In the genomic region with DNA sequence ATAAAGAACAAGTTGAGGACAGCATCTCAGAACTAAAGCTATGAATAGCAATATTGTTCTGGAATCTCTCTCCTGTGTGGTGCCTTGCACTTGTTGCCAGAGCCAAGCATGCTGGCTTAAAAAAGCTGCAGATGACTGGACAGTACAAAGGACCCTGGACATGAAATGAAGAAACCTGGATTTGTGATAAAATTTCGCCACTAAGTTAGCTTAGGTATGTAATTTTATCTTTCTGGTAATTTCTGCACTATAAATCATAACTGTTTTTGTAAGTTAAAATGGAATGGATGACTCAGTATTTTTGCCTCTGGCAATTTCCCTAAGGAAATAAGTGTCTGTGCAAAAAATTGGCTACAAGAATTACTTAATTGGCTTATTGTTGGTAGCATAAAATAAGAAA, we compare ENCODE assay signal across 11 cellular contexts.
DNase-seq lines count a peak whose midpoint lies in the region; ATAC-seq and TF ChIP-seq lines count a peak whose summit lies in the region.
"Had no signal": no experiment of that assay in that cellular context is flagged by ENCODE, and none has a peak within 500 bp of the region (broad histone marks: within the 10 kb centered on the region; RNA-seq: fewer than 3 reads in every experiment).

No MANE protein-coding gene starts in this region.

- H3K9me3 ChIP-seq in right cardiac atrium (ENCODE audit: control insufficient read depth, low read length) (no peaks in the 10 kb centered on the region), thoracic aorta (peaks cover 5% of the 10 kb centered on the region)

- intact Hi-C loops in right cardiac atrium (cut with DNase I): no loop called here

- H3K4me1 Mint-ChIP-seq in chondrocyte (ENCODE audit: low read depth): peaks cover 39% of the 10 kb centered on the region

- 28% methylated on average over 1 of the region's 1 CpG for WGBS in right cardiac atrium

- DNase-seq in NCI-H226 (peak; percentile 70), chondrocyte (ENCODE audit: low spot score) (no peak), right cardiac atrium (peak in 1 of 3 donors; percentile 41), thoracic aorta (ENCODE audit: low spot score) (no peak), activated gamma-delta T cell (lab: John Stamatoyannopoulos, UW) (no peak), mucosa of gallbladder (ENCODE audit: low spot score) (no peak)
- no peak for DNase-seq in activated CD4-positive, alpha-beta T cell treated with anti-CD3 and anti-CD28 coated beads for 1 hour
- DNase-seq: activated T-cell treated with anti-CD3 and anti-CD28 coated beads, Interleukin-2, amount 50 U/mL, for 1 hour; dorsolateral prefrontal cortex; Karpas-422 had no signal

- ATAC-seq in right cardiac atrium: peak; percentile 35 to 42
- ATAC-seq in thoracic aorta (ENCODE audit: insufficient number of reproducible peaks, low FRiP score, low read depth): no peak
- ATAC-seq in HG03342 (IDR thresholded peaks at IDR 0.05; ENCODE audit: unreplicated experiment): no peak

- H3K27me3 Mint-ChIP-seq in chondrocyte (ENCODE audit: low read depth): no peaks in the 10 kb centered on the region

- H3K4me3 Mint-ChIP-seq in chondrocyte (ENCODE audit: unreplicated experiment): no peak overlapping the region

- peaks cover 4% of the 10 kb centered on the region for H3K36me3 Mint-ChIP-seq in chondrocyte (ENCODE audit: low read depth)

- H3K27ac Mint-ChIP-seq in chondrocyte (ENCODE audit: unreplicated experiment): peak overlapping the region; percentile 92

- H3K27ac ChIP-seq in right cardiac atrium (ENCODE audit: low read length) (no peak overlapping the region), thoracic aorta (peak overlapping the region; percentile 74 to 76)
- H3K27ac ChIP-seq: dorsolateral prefrontal cortex had no signal

- H3K4me1 ChIP-seq in right cardiac atrium (ENCODE audit: control insufficient read depth, insufficient read depth, low read length) (peaks cover 8% of the 10 kb centered on the region), thoracic aorta (ENCODE audit: control insufficient read depth in 1 of 2, low read depth in 2 of 2) (peaks cover 14 to 69% of the 10 kb centered on the region in 2 donors)

- no peak for TF ChIP-seq CTCF in chondrocyte (IDR thresholded peaks at IDR 0.05)
- TF ChIP-seq CTCF in thoracic aorta (IDR thresholded peaks at IDR 0.05): no peak

- H3K27me3 ChIP-seq in right cardiac atrium (ENCODE audit: control insufficient read depth, insufficient read depth) (no peaks in the 10 kb centered on the region), thoracic aorta (replicated peaks; ENCODE audit: insufficient read depth) (no peaks in the 10 kb centered on the region)
- H3K27me3 ChIP-seq: dorsolateral prefrontal cortex had no signal

- H3K36me3 ChIP-seq in thoracic aorta: no peaks in the 10 kb centered on the region

- H3K9me3 Mint-ChIP-seq in chondrocyte (ENCODE audit: low read depth): peaks cover 2% of the 10 kb centered on the region

- no peak overlapping the region for H3K4me3 ChIP-seq in right cardiac atrium (ENCODE audit: low read length)
- peak overlapping the region; percentile 38 for H3K4me3 ChIP-seq in thoracic aorta
- H3K4me3 ChIP-seq: dorsolateral prefrontal cortex had no signal

Comparison
In these comparisons a context has a peak if more than half of its experiments do, and no peak if none do; other contexts are left out.
1. ATAC-seq: peak in right cardiac atrium (2 of 2); none in thoracic aorta (single experiment) and HG03342 (single experiment).